15 cellular contexts compared by ENCODE assay signal in the genomic region with DNA sequence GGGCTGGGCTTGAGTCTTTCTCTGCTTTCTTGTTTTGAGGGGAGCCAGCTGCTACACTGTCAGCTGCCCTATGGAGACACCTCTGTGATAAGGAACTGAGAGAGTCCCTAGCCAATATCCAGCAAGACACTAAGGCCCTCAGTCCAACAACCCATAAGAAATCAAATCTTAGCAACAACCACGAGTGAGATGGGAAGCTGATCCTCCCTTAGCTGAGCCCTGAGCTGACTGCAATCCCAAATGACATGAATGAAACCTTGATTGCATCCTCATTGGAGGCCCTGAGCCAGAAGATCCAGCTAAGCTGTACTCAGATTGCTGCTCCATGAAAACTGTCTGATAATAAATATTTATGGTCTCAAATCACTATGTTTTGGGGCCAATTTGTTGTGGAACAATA.
A peak's percentile ranks its signal among the peaks of the same experiment; 100 is the strongest.
DNase-seq lines count a peak whose midpoint lies in the region; ATAC-seq and TF ChIP-seq lines count a peak whose summit lies in the region.
"Had no signal": no experiment of that assay in that cellular context is flagged by ENCODE, and none has a peak within 500 bp of the region (broad histone marks: within the 10 kb centered on the region; RNA-seq: fewer than 3 reads in every experiment).

No MANE protein-coding gene starts in this region.

- in situ Hi-C loops in SK-MEL-5 (cut with HindIII; ENCODE audit: low pct_unique_long_range_greater_than_20kb, low sequenced_read_pairs): no loop called here

- intact Hi-C loops in Right ventricle myocardium inferior (cut with DNase I): no loop called here

- no peak for DNase-seq in Right ventricle myocardium inferior (ENCODE audit: missing footprints)
- DNase-seq in right atrium auricular region (ENCODE audit: low spot score): no peak
- DNase-seq in SK-MEL-5 (ENCODE audit: low read depth, low spot score): peak; percentile 42
- DNase-seq in fibroblast of mammary gland (ENCODE audit: low read depth): peak; percentile 41
- DNase-seq in myocyte (ENCODE audit: low read depth): peak; percentile 33
- no peak for DNase-seq in NCI-H446 (lab: John Stamatoyannopoulos, UW)
- no peak for DNase-seq in H7
- DNase-seq in HUDEP-2 (lab: John Stamatoyannopoulos, UW; ENCODE audit: unreplicated experiment in 76 of 76): no peak
- DNase-seq: Caco-2; CD8-positive, alpha-beta memory T cell; DND-41; GDM1 had no signal

- ATAC-seq in Right ventricle myocardium inferior: peak; percentile 93
- ATAC-seq: GM23338 had no signal

- H3K27me3 ChIP-seq in right atrium auricular region (no peaks in the 10 kb centered on the region), H7 (ENCODE audit: control insufficient read depth, insufficient read depth, low read length) (no peaks in the 10 kb centered on the region)

- H3K36me3 ChIP-seq in right atrium auricular region: no peaks in the 10 kb centered on the region
- no peaks in the 10 kb centered on the region for H3K36me3 ChIP-seq in H7 (replicated peaks; ENCODE audit: control insufficient read depth, insufficient read depth, low read length)
- H3K36me3 ChIP-seq: HAP-1 had no signal

- H3K4me3 ChIP-seq in right atrium auricular region: no peak overlapping the region
- H3K4me3 ChIP-seq in fibroblast of mammary gland (ENCODE audit: control insufficient read depth, low read depth, low read length): no peak overlapping the region
- H3K4me3 ChIP-seq in H7 (ENCODE audit: insufficient read depth, low read depth, low read length): no peak overlapping the region
- H3K4me3 ChIP-seq: GM23338, HAP-1 had no signal

- TF ChIP-seq CTCF in right atrium auricular region (IDR thresholded peaks at IDR 0.05) (no peak), fibroblast of mammary gland (conservative IDR thresholded peaks at IDR 0.05; ENCODE audit: control insufficient read depth, insufficient read depth, low read depth, low read length) (no peak)

- no peaks in the 10 kb centered on the region for H3K9me3 ChIP-seq in right atrium auricular region
- H3K9me3 ChIP-seq: Caco-2, HAP-1 had no signal

- no peaks in the 10 kb centered on the region for H3K4me1 ChIP-seq in right atrium auricular region
- H3K4me1 ChIP-seq: Caco-2, HAP-1 had no signal

- no peak overlapping the region for H3K27ac ChIP-seq in right atrium auricular region
- H3K27ac ChIP-seq: 22Rv1 had no signal

Comparison
In these comparisons a context has a peak if more than half of its experiments do, and no peak if none do; other contexts are left out.
1. DNase-seq: peak in SK-MEL-5 (single experiment), fibroblast of mammary gland (single experiment) and myocyte (single experiment); none in Right ventricle myocardium inferior (single experiment), right atrium auricular region (single experiment), NCI-H446 (0 of 2), H7 (single experiment) and HUDEP-2 (0 of 76).